In the genomic region with DNA sequence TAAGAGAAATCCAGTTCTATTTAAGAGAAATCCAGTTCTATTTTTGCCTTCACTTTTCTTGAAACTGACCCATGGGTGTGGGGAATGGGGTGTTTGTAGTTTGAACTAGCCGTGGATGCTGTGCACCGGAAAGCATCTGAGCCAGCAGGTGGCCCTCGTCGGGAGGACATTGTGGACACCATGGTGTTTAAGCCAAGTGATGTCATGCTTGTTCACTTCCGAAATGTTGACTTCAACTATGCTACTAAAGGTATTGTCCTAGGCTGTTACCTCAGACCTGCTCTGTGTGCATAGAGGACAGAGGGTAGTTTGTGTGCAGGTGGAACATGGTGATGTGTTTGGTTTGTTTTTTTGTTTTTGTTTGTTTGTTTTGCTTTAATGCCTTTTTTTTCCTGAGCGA, we compare ENCODE assay signal across 9 cellular contexts. TPM values are rescaled to one million over a fixed set of nuclear protein-coding genes. Genes with fewer than 3 reads are reported as not detected.
A peak's percentile ranks its signal among the peaks of the same experiment; 100 is the strongest.
DNase-seq lines count a peak whose midpoint lies in the region; ATAC-seq and TF ChIP-seq lines count a peak whose summit lies in the region.
"Had no signal": no experiment of that assay in that cellular context is flagged by ENCODE, and none has a peak within 500 bp of the region (broad histone marks: within the 10 kb centered on the region; RNA-seq: fewer than 3 reads in every experiment).

No MANE protein-coding gene starts in this region.

- TF ChIP-seq CTCF in glutamatergic neuron (IDR thresholded peaks at IDR 0.05; ENCODE audit: partially characterized antibody, unreplicated experiment) (no peak), esophagus squamous epithelium (IDR thresholded peaks at IDR 0.05) (no peak), suprapubic skin (IDR thresholded peaks at IDR 0.05) (no peak)

- TF ChIP-seq EP300 in suprapubic skin (IDR thresholded peaks at IDR 0.05) = no peak

- TF ChIP-seq POLR2A in esophagus squamous epithelium (IDR thresholded peaks at IDR 0.05) (no peak), suprapubic skin (IDR thresholded peaks at IDR 0.05) (no peak)

- peak overlapping the region; percentile 100 for H3K27ac Mint-ChIP-seq in stimulated activated naive CD8-positive, alpha-beta T cell treated with anti-CD3 and anti-CD28 coated beads, Interleukin-15, Interleukin-2, amounts not matched to agents 100 ng/mL and 50 ng/mL, for 24 hours
- H3K27ac Mint-ChIP-seq in activated T-helper 1 cell treated with anti-CD3 and anti-CD28 coated beads, Interleukin-12 subunit alpha, Interleukin-12 subunit beta, Interleukin-2, Interleukin-4 antibody, amounts not matched to agents 30 ng/mL and 10 ng/mL and 1 ng/mL, durations not matched to agents 14 hours and 24 hours and 36 hours = no peak overlapping the region
- peak overlapping the region; percentile 45 for H3K27ac Mint-ChIP-seq in glutamatergic neuron (ENCODE audit: unreplicated experiment)

- no peak for ATAC-seq in stimulated activated naive CD8-positive, alpha-beta T cell treated with anti-CD3 and anti-CD28 coated beads, Interleukin-15, Interleukin-2, amounts not matched to agents 100 U/mL and 50 U/mL, for 24 hours
- ATAC-seq in GM21786 (IDR thresholded peaks at IDR 0.05; ENCODE audit: unreplicated experiment) (no peak), GM19467 (IDR thresholded peaks at IDR 0.05; ENCODE audit: unreplicated experiment) (no peak)

- no peaks in the 10 kb centered on the region for H3K9me3 Mint-ChIP-seq in stimulated activated naive CD8-positive, alpha-beta T cell treated with anti-CD3 and anti-CD28 coated beads, Interleukin-15, Interleukin-2, amounts not matched to agents 100 ng/mL and 50 ng/mL, for 24 hours
- no peaks in the 10 kb centered on the region for H3K9me3 Mint-ChIP-seq in activated T-helper 1 cell treated with anti-CD3 and anti-CD28 coated beads, Interleukin-12 subunit alpha, Interleukin-12 subunit beta, Interleukin-2, Interleukin-4 antibody, amounts not matched to agents 30 ng/mL and 10 ng/mL and 1 ng/mL, durations not matched to agents 14 hours and 24 hours and 36 hours
- peaks cover 7% of the 10 kb centered on the region for H3K9me3 Mint-ChIP-seq in glutamatergic neuron (ENCODE audit: unreplicated experiment)

- no peaks in the 10 kb centered on the region for H3K27me3 Mint-ChIP-seq in stimulated activated naive CD8-positive, alpha-beta T cell treated with anti-CD3 and anti-CD28 coated beads, Interleukin-15, Interleukin-2, amounts not matched to agents 100 ng/mL and 50 ng/mL, for 24 hours
- peaks cover 4% of the 10 kb centered on the region for H3K27me3 Mint-ChIP-seq in activated T-helper 1 cell treated with anti-CD3 and anti-CD28 coated beads, Interleukin-12 subunit alpha, Interleukin-12 subunit beta, Interleukin-2, Interleukin-4 antibody, amounts not matched to agents 30 ng/mL and 10 ng/mL and 1 ng/mL, durations not matched to agents 14 hours and 24 hours and 36 hours (ENCODE audit: insufficient read depth)
- H3K27me3 Mint-ChIP-seq in glutamatergic neuron (ENCODE audit: unreplicated experiment) = peaks cover 12% of the 10 kb centered on the region

- H3K27me3 ChIP-seq in esophagus squamous epithelium = no peaks in the 10 kb centered on the region
- H3K27me3 ChIP-seq in suprapubic skin = no peaks in the 10 kb centered on the region

- intact Hi-C loops in activated T-helper 1 cell treated with anti-CD3 and anti-CD28 coated beads, Interleukin-12 subunit alpha, Interleukin-12 subunit beta, Interleukin-2, Interleukin-4 antibody, amounts not matched to agents 30 ng/mL and 10 ng/mL and 1 ng/mL, durations not matched to agents 14 hours and 24 hours and 36 hours (cut with micrococcal nuclease) = no loop called here
- intact Hi-C loops in esophagus squamous epithelium (cut with DNase I) = no loop called here

- H3K9me3 ChIP-seq in esophagus squamous epithelium (no peaks in the 10 kb centered on the region), suprapubic skin (no peaks in the 10 kb centered on the region)

- DNase-seq in stimulated activated naive CD8-positive, alpha-beta T cell treated with anti-CD3 and anti-CD28 coated beads, Interleukin-15, Interleukin-2, amounts not matched to agents 100 U/mL and 50 U/mL, for 24 hours = no peak
- no peak for DNase-seq in activated T-helper 1 cell treated with anti-CD3 and anti-CD28 coated beads, Interleukin-12 subunit alpha, Interleukin-12 subunit beta, Interleukin-2, Interleukin-4 antibody, amounts not matched to agents 30 ng/mL and 10 ng/mL and 1 ng/mL, durations not matched to agents 14 hours and 24 hours and 36 hours (ENCODE audit: low spot score)
- no peak for DNase-seq in glutamatergic neuron
- DNase-seq in esophagus squamous epithelium (lab: John Stamatoyannopoulos, UW) = no peak
- DNase-seq in suprapubic skin (ENCODE audit: low spot score in 2 of 2) = no peak
- DNase-seq: NCI-H748 treated with DMSO at 0.1 percent for 48 hours had no signal

- 53 to 66% methylated on average over 6 of the region's 6 CpGs for WGBS in esophagus squamous epithelium, 2 donors
- WGBS in suprapubic skin = 66% methylated on average over 6 of the region's 6 CpGs

- H3K36me3 ChIP-seq in esophagus squamous epithelium (peaks cover 20 to 62% (median 45%) of the 10 kb centered on the region in 3 donors), suprapubic skin (peaks cover 56% of the 10 kb centered on the region)

- H3K4me3 Mint-ChIP-seq in stimulated activated naive CD8-positive, alpha-beta T cell treated with anti-CD3 and anti-CD28 coated beads, Interleukin-15, Interleukin-2, amounts not matched to agents 100 ng/mL and 50 ng/mL, for 24 hours = peak overlapping the region; percentile 45
- peak overlapping the region; percentile 53 for H3K4me3 Mint-ChIP-seq in activated T-helper 1 cell treated with anti-CD3 and anti-CD28 coated beads, Interleukin-12 subunit alpha, Interleukin-12 subunit beta, Interleukin-2, Interleukin-4 antibody, amounts not matched to agents 30 ng/mL and 10 ng/mL and 1 ng/mL, durations not matched to agents 14 hours and 24 hours and 36 hours
- peak overlapping the region; percentile 96 for H3K4me3 Mint-ChIP-seq in glutamatergic neuron (ENCODE audit: unreplicated experiment)

- H3K27ac ChIP-seq in esophagus squamous epithelium = no peak overlapping the region
- H3K27ac ChIP-seq in suprapubic skin = no peak overlapping the region

- H3K4me1 ChIP-seq in esophagus squamous epithelium (peaks cover 9 to 34% (median 21%) of the 10 kb centered on the region in 3 donors), suprapubic skin (peaks cover 23% of the 10 kb centered on the region)

- H3K36me3 Mint-ChIP-seq in stimulated activated naive CD8-positive, alpha-beta T cell treated with anti-CD3 and anti-CD28 coated beads, Interleukin-15, Interleukin-2, amounts not matched to agents 100 ng/mL and 50 ng/mL, for 24 hours (ENCODE audit: low read depth) = peaks cover 79% of the 10 kb centered on the region
- peaks cover 55% of the 10 kb centered on the region for H3K36me3 Mint-ChIP-seq in activated T-helper 1 cell treated with anti-CD3 and anti-CD28 coated beads, Interleukin-12 subunit alpha, Interleukin-12 subunit beta, Interleukin-2, Interleukin-4 antibody, amounts not matched to agents 30 ng/mL and 10 ng/mL and 1 ng/mL, durations not matched to agents 14 hours and 24 hours and 36 hours (ENCODE audit: low read depth)
- H3K36me3 Mint-ChIP-seq in glutamatergic neuron (ENCODE audit: unreplicated experiment) = peaks cover 4% of the 10 kb centered on the region

- H3K4me1 Mint-ChIP-seq in stimulated activated naive CD8-positive, alpha-beta T cell treated with anti-CD3 and anti-CD28 coated beads, Interleukin-15, Interleukin-2, amounts not matched to agents 100 ng/mL and 50 ng/mL, for 24 hours (ENCODE audit: low read depth) = peaks cover 54% of the 10 kb centered on the region
- peaks cover 57% of the 10 kb centered on the region for H3K4me1 Mint-ChIP-seq in activated T-helper 1 cell treated with anti-CD3 and anti-CD28 coated beads, Interleukin-12 subunit alpha, Interleukin-12 subunit beta, Interleukin-2, Interleukin-4 antibody, amounts not matched to agents 30 ng/mL and 10 ng/mL and 1 ng/mL, durations not matched to agents 14 hours and 24 hours and 36 hours (ENCODE audit: low read depth)
- H3K4me1 Mint-ChIP-seq in glutamatergic neuron (ENCODE audit: low read depth, unreplicated experiment) = peaks cover 20% of the 10 kb centered on the region

- H3K4me3 ChIP-seq in esophagus squamous epithelium = no peak overlapping the region
- H3K4me3 ChIP-seq in suprapubic skin = no peak overlapping the region

RNA-seq across cellular contexts. Expression of a gene that starts 3.3 kb away (rescaled TPM):
- 319 and 337 TPM in 2 replicates for total RNA-seq in activated T-helper 1 cell treated with anti-CD3 and anti-CD28 coated beads, Interleukin-12 subunit alpha, Interleukin-12 subunit beta, Interleukin-2, Interleukin-4 antibody, amounts not matched to agents 30 ng/mL and 10 ng/mL and 1 ng/mL, durations not matched to agents 14 hours and 24 hours and 36 hours
- 261 TPM for total RNA-seq in glutamatergic neuron (ENCODE audit: unreplicated experiment)
- 10 to 100 TPM; 42.1 to 72.7 (median 67.1) TPM for total RNA-seq in esophagus squamous epithelium
- total RNA-seq in suprapubic skin = 100 to 1,000 TPM in 3 of 4 donors, 10 to 100 TPM in 1; 88.5 to 236 (median 148) TPM

RNA-seq across cellular contexts. Expression of a gene that starts 20.0 kb away (rescaled TPM):
- 261 and 264 TPM in 2 replicates for total RNA-seq in activated T-helper 1 cell treated with anti-CD3 and anti-CD28 coated beads, Interleukin-12 subunit alpha, Interleukin-12 subunit beta, Interleukin-2, Interleukin-4 antibody, amounts not matched to agents 30 ng/mL and 10 ng/mL and 1 ng/mL, durations not matched to agents 14 hours and 24 hours and 36 hours
- total RNA-seq in glutamatergic neuron (ENCODE audit: unreplicated experiment) (143 TPM), esophagus squamous epithelium (100 to 1,000 TPM; 105 to 143 (median 121) TPM), suprapubic skin (100 to 1,000 TPM in 3 of 4 donors, 10 to 100 TPM in 1; 83.0 to 121 (median 107) TPM)

RNA-seq across cellular contexts. Expression of a gene that starts 37.5 kb away (rescaled TPM):
- total RNA-seq in activated T-helper 1 cell treated with anti-CD3 and anti-CD28 coated beads, Interleukin-12 subunit alpha, Interleukin-12 subunit beta, Interleukin-2, Interleukin-4 antibody, amounts not matched to agents 30 ng/mL and 10 ng/mL and 1 ng/mL, durations not matched to agents 14 hours and 24 hours and 36 hours = 54.2 and 56.2 TPM in 2 replicates
- total RNA-seq in glutamatergic neuron (ENCODE audit: unreplicated experiment) = 72.1 TPM
- total RNA-seq in esophagus squamous epithelium = 10 to 100 TPM; 11.0 to 28.2 (median 18.8) TPM
- 10 to 100 TPM; 27.9 to 47.9 (median 37.3) TPM for total RNA-seq in suprapubic skin

RNA-seq across cellular contexts. Expression of a gene that starts 52.1 kb away (rescaled TPM):
- 2.6 and 3.3 TPM in 2 replicates for total RNA-seq in activated T-helper 1 cell treated with anti-CD3 and anti-CD28 coated beads, Interleukin-12 subunit alpha, Interleukin-12 subunit beta, Interleukin-2, Interleukin-4 antibody, amounts not matched to agents 30 ng/mL and 10 ng/mL and 1 ng/mL, durations not matched to agents 14 hours and 24 hours and 36 hours
- total RNA-seq in glutamatergic neuron (ENCODE audit: unreplicated experiment) (4.5 TPM), esophagus squamous epithelium (under 1 TPM in 2 of 4 donors, not detected in 2; 0.19 to 0.26 TPM), suprapubic skin (under 1 TPM in 2 of 4 donors, not detected in 2; 0.34 to 0.72 TPM)

Comparison
In these comparisons a context has a peak if more than half of its experiments do, and no peak if none do; other contexts are left out.
1. H3K4me3 Mint-ChIP-seq: peak in every context shown above with its lines; median percentile 96 in glutamatergic neuron; 53 in activated T-helper 1 cell treated with anti-CD3 and anti-CD28 coated beads, Interleukin-12 subunit alpha, Interleukin-12 subunit beta, Interleukin-2, Interleukin-4 antibody, amounts not matched to agents 30 ng/mL and 10 ng/mL and 1 ng/mL, durations not matched to agents 14 hours and 24 hours and 36 hours; 45 in stimulated activated naive CD8-positive, alpha-beta T cell treated with anti-CD3 and anti-CD28 coated beads, Interleukin-15, Interleukin-2, amounts not matched to agents 100 ng/mL and 50 ng/mL, for 24 hours.